16 cellular contexts compared by ENCODE assay signal in the genomic region with DNA sequence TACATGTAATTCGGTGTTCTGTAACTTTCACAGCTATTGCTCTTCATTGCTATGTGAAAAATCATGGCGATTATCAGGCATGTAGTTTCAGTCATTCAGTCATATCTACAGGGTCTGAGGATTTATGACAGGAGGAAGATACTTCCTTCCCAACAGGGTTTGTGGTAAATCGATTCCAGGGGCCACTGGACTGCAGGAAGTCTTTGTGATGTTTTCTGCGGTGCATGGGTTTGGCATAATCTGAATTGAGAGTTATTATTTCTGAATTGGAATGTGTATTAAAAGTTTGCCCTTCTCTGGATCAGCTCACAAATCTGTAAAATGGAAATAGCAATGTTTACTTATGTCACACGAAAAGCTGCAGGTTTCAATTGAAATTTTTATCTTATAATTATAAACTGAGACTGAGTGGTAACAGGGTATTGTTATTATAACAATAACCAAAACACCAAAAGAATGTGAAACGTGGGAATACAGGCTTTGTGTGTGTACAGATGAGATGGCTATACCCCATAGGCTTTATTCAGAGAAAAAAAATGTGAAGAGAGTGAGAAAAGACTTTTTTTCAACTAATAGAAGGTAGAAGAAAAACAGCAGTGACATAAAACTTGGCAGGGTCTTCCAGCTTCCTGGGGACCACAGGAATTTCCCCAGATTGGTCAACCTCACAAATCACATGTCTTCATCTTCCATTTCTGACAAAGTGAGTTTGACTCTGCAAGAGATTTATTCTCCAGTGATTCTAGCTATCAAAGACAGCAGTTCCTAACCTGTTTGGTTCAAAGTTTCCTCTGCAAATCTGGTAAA.
DNase-seq lines count a peak whose midpoint lies in the region; ATAC-seq and TF ChIP-seq lines count a peak whose summit lies in the region.
"Had no signal": no experiment of that assay in that cellular context is flagged by ENCODE, and none has a peak within 500 bp of the region (broad histone marks: within the 10 kb centered on the region; RNA-seq: fewer than 3 reads in every experiment).

No MANE protein-coding gene starts in this region.

- H3K27me3 ChIP-seq in thoracic aorta (replicated peaks; ENCODE audit: insufficient read depth) = no peaks in the 10 kb centered on the region
- H3K27me3 ChIP-seq in WERI-Rb-1 (ENCODE audit: insufficient read depth, low read depth, severe bottlenecking) = no peaks in the 10 kb centered on the region
- H3K27me3 ChIP-seq: right lobe of liver had no signal

- no peaks in the 10 kb centered on the region for H3K9me3 ChIP-seq in thoracic aorta
- no peaks in the 10 kb centered on the region for H3K9me3 ChIP-seq in WERI-Rb-1 (ENCODE audit: severe bottlenecking)
- H3K9me3 ChIP-seq: Caco-2, right lobe of liver had no signal

- H3K36me3 ChIP-seq in thoracic aorta (no peaks in the 10 kb centered on the region), WERI-Rb-1 (no peaks in the 10 kb centered on the region)
- H3K36me3 ChIP-seq: right lobe of liver had no signal

- H3K4me3 ChIP-seq in thoracic aorta = no peak overlapping the region
- no peak overlapping the region for H3K4me3 ChIP-seq in WERI-Rb-1 (ENCODE audit: low read depth, low read length)
- H3K4me3 ChIP-seq: right lobe of liver had no signal

- no peak for TF ChIP-seq CTCF in thoracic aorta (IDR thresholded peaks at IDR 0.05)
- no peak for TF ChIP-seq CTCF in WERI-Rb-1 (IDR thresholded peaks at IDR 0.05; ENCODE audit: low read depth, low read length)

- DNase-seq in M059J (ENCODE audit: low read depth) (peak; percentile 57), astrocyte of the hippocampus (ENCODE audit: low read depth, low spot score) (peak; percentile 87), kidney glomerular epithelial cell (lab: John Stamatoyannopoulos, UW) (peak; percentile 20), thoracic aorta (ENCODE audit: low spot score) (no peak), SIG-M5 (lab: John Stamatoyannopoulos, UW) (no peak), NCI-H1048 (lab: John Stamatoyannopoulos, UW) (no peak), WERI-Rb-1 (no peak)
- DNase-seq: activated CD4-positive, alpha-beta T cell treated with anti-CD3 and anti-CD28 coated beads, Interleukin-2, amount 10 ng/mL, durations not matched to agents 24 days and 14 days; activated gamma-delta T cell treated with Interleukin-2 at 50 U/mL for 16 hours; Caco-2; foreskin fibroblast; NCI-H1930; NCI-H446; right lobe of liver had no signal

- H3K4me1 ChIP-seq in thoracic aorta (ENCODE audit: control insufficient read depth in 1 of 2, low read depth in 2 of 2) = peaks cover 36 to 97% of the 10 kb centered on the region in 2 donors
- H3K4me1 ChIP-seq: right lobe of liver had no signal

- H3K27ac ChIP-seq in thoracic aorta (peak overlapping the region; percentile 81 to 89), WERI-Rb-1 (no peak overlapping the region)
- H3K27ac ChIP-seq: right lobe of liver, RWPE1 had no signal

- ATAC-seq in thoracic aorta (ENCODE audit: insufficient number of reproducible peaks, low FRiP score, low read depth) = no peak
- ATAC-seq: stimulated activated effector memory CD8-positive, alpha-beta T cell treated with anti-CD3 and anti-CD28 coated beads, Interleukin-12 subunit alpha, Interleukin-12 subunit beta, amount 100 ng/mL, for 72 hours had no signal

Comparison
In these comparisons a context has a peak if more than half of its experiments do, and no peak if none do; other contexts are left out.
1. DNase-seq: peak in M059J (single experiment), astrocyte of the hippocampus (single experiment) and kidney glomerular epithelial cell (single experiment); none in thoracic aorta (single experiment), SIG-M5 (single experiment), NCI-H1048 (single experiment) and WERI-Rb-1 (single experiment).